16 cellular contexts compared by ENCODE assay signal in genomic region chr1:232996143-232996542, GRCh38. TPM values are rescaled to one million over a fixed set of nuclear protein-coding genes. Genes with fewer than 3 reads are reported as not detected.
DNase-seq lines count a peak whose midpoint lies in the region; ATAC-seq and TF ChIP-seq lines count a peak whose summit lies in the region.
"Had no signal": no experiment of that assay in that cellular context is flagged by ENCODE, and none has a peak within 500 bp of the region (broad histone marks: within the 10 kb centered on the region; RNA-seq: fewer than 3 reads in every experiment).

No MANE protein-coding gene starts in this region.

- POLR2A ChIA-PET in RWPE1 (lab: Yijun Ruan, JAX; ENCODE audit: low non-redundant PET): no interaction called here
- POLR2A ChIA-PET in CD8-positive, alpha-beta T cell (lab: Charles Lee): no interaction called here

- H3K27ac Mint-ChIP-seq in progenitor cell of endocrine pancreas: peak overlapping the region; percentile 39
- H3K27ac Mint-ChIP-seq in CD8-positive, alpha-beta T cell: no peak overlapping the region

- H3K36me3 Mint-ChIP-seq in progenitor cell of endocrine pancreas (ENCODE audit: insufficient read depth): peaks cover 59% of the 10 kb centered on the region
- peaks cover 94% of the 10 kb centered on the region for H3K36me3 Mint-ChIP-seq in CD8-positive, alpha-beta T cell

- TF ChIP-seq CTCF in hepatocyte (IDR thresholded peaks at IDR 0.05; ENCODE audit: poor library complexity): no peak
- no peak for TF ChIP-seq CTCF in progenitor cell of endocrine pancreas (IDR thresholded peaks at IDR 0.05; ENCODE audit: unreplicated experiment)
- no peak for TF ChIP-seq CTCF in RWPE1 (conservative IDR thresholded peaks at IDR 0.05; ENCODE audit: low read depth)
- no peak for TF ChIP-seq CTCF in CD8-positive, alpha-beta T cell (IDR thresholded peaks at IDR 0.05)

- H3K27ac ChIP-seq in hepatocyte: peak overlapping the region; percentile 33
- H3K27ac ChIP-seq in RWPE1: no peak overlapping the region
- no peak overlapping the region for H3K27ac ChIP-seq in CD8-positive, alpha-beta T cell (ENCODE audit: low read depth, low read length)
- H3K27ac ChIP-seq: GM23248 had no signal

- no peak overlapping the region for H3K4me3 ChIP-seq in hepatocyte
- no peak overlapping the region for H3K4me3 ChIP-seq in CD8-positive, alpha-beta T cell (ENCODE audit: low read depth, low read length)
- H3K4me3 ChIP-seq: GM23248 had no signal

- no peak overlapping the region for H3K4me3 Mint-ChIP-seq in progenitor cell of endocrine pancreas (ENCODE audit: low read depth)
- no peak overlapping the region for H3K4me3 Mint-ChIP-seq in CD8-positive, alpha-beta T cell
- H3K4me3 Mint-ChIP-seq: CD4-positive, alpha-beta memory T cell had no signal

- no peak overlapping the region for H2AFZ ChIP-seq in hepatocyte
- H2AFZ ChIP-seq: GM23248 had no signal

- no peaks in the 10 kb centered on the region for H3K9me3 ChIP-seq in hepatocyte (ENCODE audit: low read depth)
- no peaks in the 10 kb centered on the region for H3K9me3 ChIP-seq in CD8-positive, alpha-beta T cell (ENCODE audit: low read length)

- 92% methylated on average over 2 of the region's 2 CpGs for WGBS in hepatocyte (ENCODE audit: low lambda C conversion rate, missing lambda C conversion rate)

- no peaks in the 10 kb centered on the region for H3K79me2 ChIP-seq in hepatocyte

- ATAC-seq in GM19351 (IDR thresholded peaks at IDR 0.05; ENCODE audit: unreplicated experiment): no peak
- no peak for ATAC-seq in CD8-positive, alpha-beta T cell

- no peak overlapping the region for H3K4me2 ChIP-seq in hepatocyte

- no peaks in the 10 kb centered on the region for H3K4me1 ChIP-seq in hepatocyte (ENCODE audit: insufficient read depth)
- no peaks in the 10 kb centered on the region for H3K4me1 ChIP-seq in CD8-positive, alpha-beta T cell (ENCODE audit: insufficient read depth, low read length)

- no peaks in the 10 kb centered on the region for H4K20me1 ChIP-seq in hepatocyte (ENCODE audit: insufficient read depth, poor library complexity, severe bottlenecking)

- intact Hi-C loops in CD8-positive, alpha-beta T cell (cut with DNase I, micrococcal nuclease): no loop called here

- H3K27me3 ChIP-seq in hepatocyte: no peaks in the 10 kb centered on the region
- no peaks in the 10 kb centered on the region for H3K27me3 ChIP-seq in CD8-positive, alpha-beta T cell (ENCODE audit: insufficient read depth, low read length)

- CTCF ChIA-PET in RWPE1 (lab: Yijun Ruan, JAX): no interaction called here
- CTCF ChIA-PET in CD8-positive, alpha-beta T cell (lab: Charles Lee): no interaction called here

- peaks cover 17% of the 10 kb centered on the region for H3K4me1 Mint-ChIP-seq in progenitor cell of endocrine pancreas (ENCODE audit: low read depth)
- H3K4me1 Mint-ChIP-seq in CD8-positive, alpha-beta T cell (ENCODE audit: low read depth): peaks cover under 1% of the 10 kb centered on the region
- H3K4me1 Mint-ChIP-seq: CD4-positive, alpha-beta memory T cell had no signal

- DNase-seq in NCI-H146 (lab: John Stamatoyannopoulos, UW): peak; percentile 85
- DNase-seq in NCI-H526 (lab: John Stamatoyannopoulos, UW): peak; percentile 34 to 63
- peak; percentile 13 for DNase-seq in hepatocyte (ENCODE audit: low spot score)
- no peak for DNase-seq in progenitor cell of endocrine pancreas (ENCODE audit: low spot score, unreplicated experiment)
- no peak for DNase-seq in DMS53 (lab: John Stamatoyannopoulos, UW)
- no peak for DNase-seq in RWPE1 (ENCODE audit: low spot score)
- DNase-seq in CD8-positive, alpha-beta T cell: no peak
- DNase-seq: C1 segment of cervical spinal cord; CD4-positive, alpha-beta memory T cell; DMS 273 treated with DMSO at 0.1 percent for 48 hours; DMS79 treated with DMSO at 0.1 percent for 48 hours; GF-D8; GM23248; H7; HCEC 1CT had no signal

- peaks cover 15% of the 10 kb centered on the region for H3K9me3 Mint-ChIP-seq in progenitor cell of endocrine pancreas (ENCODE audit: low read depth)
- H3K9me3 Mint-ChIP-seq in CD8-positive, alpha-beta T cell: peaks cover 10% of the 10 kb centered on the region

- H3K27me3 Mint-ChIP-seq in progenitor cell of endocrine pancreas: no peaks in the 10 kb centered on the region
- no peaks in the 10 kb centered on the region for H3K27me3 Mint-ChIP-seq in CD8-positive, alpha-beta T cell (ENCODE audit: low read depth)
- H3K27me3 Mint-ChIP-seq: CD4-positive, alpha-beta memory T cell had no signal

- H3K36me3 ChIP-seq in hepatocyte (replicated peaks; ENCODE audit: insufficient read depth, low read depth): no peaks in the 10 kb centered on the region
- peaks cover 20% of the 10 kb centered on the region for H3K36me3 ChIP-seq in CD8-positive, alpha-beta T cell (ENCODE audit: insufficient read depth, low read length)

- H3K9me2 ChIP-seq in hepatocyte (replicated peaks; ENCODE audit: insufficient read depth): no peaks in the 10 kb centered on the region

RNA-seq across cellular contexts. Expression of gene NTPCR, which starts 45.7 kb away (rescaled TPM):
- total RNA-seq in hepatocyte (32.1 and 43.2 TPM in 2 replicates), progenitor cell of endocrine pancreas (59.0 and 60.1 TPM in 2 replicates)
- polyA plus RNA-seq in hepatocyte: 52.9 and 53.8 TPM in 2 replicates
- total RNA-seq in CD8-positive, alpha-beta T cell: 1 to 10 TPM; 3.4 to 3.9 TPM

Comparison
In these comparisons a context has a peak if more than half of its experiments do, and no peak if none do; other contexts are left out.
1. DNase-seq: peak in NCI-H146 (single experiment), NCI-H526 (2 of 2) and hepatocyte (single experiment); none in progenitor cell of endocrine pancreas (single experiment), DMS53 (single experiment), RWPE1 (single experiment) and CD8-positive, alpha-beta T cell (0 of 7).